In genomic region chr22:24555160-24555495, GRCh38 we compare ENCODE assay signal across 1 cellular context.
TF ChIP-seq lines count a peak whose summit lies in the region.

No MANE protein-coding gene starts in this region.

TF ChIP-seq in K562, 482 proteins besides CTCF, POLR2A, EP300 and RAD21:
- TF ChIP-seq NRF1 (conservative IDR thresholded peaks at IDR 0.05 in 1 of 2, IDR thresholded peaks at IDR 0.05 in 1 of 2) (peak; percentile 88 to 89), PBX2 (CRISPR knock-in tag; IDR thresholded peaks at IDR 0.05; ENCODE audit: low read depth) (no peak), PBX2 (tag; conservative IDR thresholded peaks at IDR 0.05; ENCODE audit: low read depth) (peak; percentile 43), E2F6 (IDR thresholded peaks at IDR 0.05; ENCODE audit: borderline replicate concordance in 1 of 2, extremely low read depth in 1 of 2, insufficient read depth in 1 of 2, insufficient read length in 1 of 2, low read depth in 1 of 2, low read length in 1 of 2, poor library complexity in 1 of 2, severe bottlenecking in 1 of 2) (peak; percentile 54 to 89), MYNN (IDR thresholded peaks at IDR 0.05) (no peak), MYNN (CRISPR knock-in tag; IDR thresholded peaks at IDR 0.05) (no peak), CREM (IDR thresholded peaks at IDR 0.05; ENCODE audit: low read depth) (0 out of 2 replicates have a peak, but pooled peaks have one; percentile 29), NEUROD1 (IDR thresholded peaks at IDR 0.05; ENCODE audit: borderline replicate concordance, low read depth, low read length, partially characterized antibody) (peak; percentile 45), CREB5 (CRISPR knock-in tag; IDR thresholded peaks at IDR 0.05) (no peak), NFYB (IDR thresholded peaks at IDR 0.05; ENCODE audit: extremely low read depth, insufficient read length) (peak; percentile 13), ELF1 (tag; IDR thresholded peaks at IDR 0.05) (peak; percentile 72), PKNOX1 (IDR thresholded peaks at IDR 0.05) (peak; percentile 93), VEZF1 (CRISPR knock-in tag; IDR thresholded peaks at IDR 0.05) (peak; percentile 69; the same call in 1 of the 2 replicates), PHF8 (IDR thresholded peaks at IDR 0.05; ENCODE audit: borderline replicate concordance, low read length) (peak; percentile 5; the same call in 1 of the 2 replicates), ZNF197 (CRISPR knock-in tag; IDR thresholded peaks at IDR 0.05; ENCODE audit: low read depth) (no peak), NELFE (IDR thresholded peaks at IDR 0.05; ENCODE audit: insufficient read depth, insufficient read length) (no peak), FOS (IDR thresholded peaks at IDR 0.05; ENCODE audit: extremely low read depth, insufficient read length) (peak; percentile 58), SP2 (IDR thresholded peaks at IDR 0.05; ENCODE audit: extremely low read depth, low read depth, low read length, poor library complexity, severe bottlenecking) (peak; percentile 53), MCM3 (IDR thresholded peaks at IDR 0.05) (no peak), ZNF140 (CRISPR knock-in tag; IDR thresholded peaks at IDR 0.05) (no peak), MYC (IDR thresholded peaks at IDR 0.05; ENCODE audit: low read depth, low read length) (0 out of 2 replicates have a peak, but pooled peaks have one; percentile 7), MYC (CRISPR knock-in tag; IDR thresholded peaks at IDR 0.05; ENCODE audit: borderline replicate concordance, low read depth) (no peak), MBD2 (IDR thresholded peaks at IDR 0.05; ENCODE audit: borderline replicate concordance, low read depth) (peak; percentile 37; the same call in 1 of the 2 replicates)
TF ChIP-seq in K562: peak in this region for 14.
